In the genomic region with DNA sequence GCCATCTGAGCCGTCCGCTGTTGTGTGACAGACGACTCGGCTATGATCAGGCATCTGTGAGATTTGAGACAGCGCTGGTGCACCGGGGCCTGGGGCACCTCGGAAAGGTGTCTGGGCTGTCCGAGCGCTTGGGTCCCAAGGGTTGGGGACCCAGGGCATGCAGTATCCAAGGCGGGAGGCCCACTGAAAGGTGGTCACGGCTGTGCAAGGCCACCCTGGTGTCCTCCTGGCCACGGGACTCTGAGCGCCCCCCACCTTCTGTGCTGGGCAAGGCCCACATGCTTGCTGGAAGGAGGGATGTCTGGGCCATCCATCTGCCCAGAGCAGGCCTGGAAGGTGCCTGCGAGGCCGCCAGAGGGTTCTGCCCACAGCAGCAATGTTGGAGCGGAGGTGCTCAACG, we compare ENCODE assay signal across 28 cellular contexts. TPM values are rescaled to one million over a fixed set of nuclear protein-coding genes. Genes with fewer than 3 reads are reported as not detected.
"Had no signal": no experiment of that assay in that cellular context is flagged by ENCODE, and none has a peak within 500 bp of the region (broad histone marks: within the 10 kb centered on the region; RNA-seq: fewer than 3 reads in every experiment).

No MANE protein-coding gene starts in this region.

- H3K9ac ChIP-seq: KMS-11 had no signal

- H3K27me3 Mint-ChIP-seq: activated B cell treated with CpG ODN at 0.5 μM for 24 hours; activated CD4-positive, alpha-beta T cell treated with anti-CD3 and anti-CD28 coated beads, Interleukin-2, amount 10 ng/mL, durations not matched to agents 24 days and 14 days; activated CD8-positive, alpha-beta memory T cell treated with anti-CD3 and anti-CD28 coated beads, Interleukin-2, amount 10 ng/mL, durations not matched to agents 7 days and 5 days; activated naive CD8-positive, alpha-beta T cell; activated T-cell treated with anti-CD3 and anti-CD28 coated beads, Interleukin-2, amount 50 U/mL, for 24 hours had no signal

- H3K27ac ChIP-seq: brain microvascular endothelial cell, cardiac muscle cell, KMS-11 had no signal

- H3K4me3 ChIP-seq: cardiac muscle cell had no signal

- H3K4me2 ChIP-seq: KMS-11 had no signal

- H3K27ac Mint-ChIP-seq: activated B cell treated with CpG ODN at 0.5 μM for 24 hours; activated CD4-positive, alpha-beta T cell treated with anti-CD3 and anti-CD28 coated beads, Interleukin-2, amount 10 ng/mL, durations not matched to agents 24 days and 14 days; activated CD8-positive, alpha-beta memory T cell treated with anti-CD3 and anti-CD28 coated beads, Interleukin-2, amount 10 ng/mL, durations not matched to agents 7 days and 5 days; activated naive CD8-positive, alpha-beta T cell; activated T-helper 1 cell treated with anti-CD3 and anti-CD28 coated beads, Interleukin-12 subunit alpha, Interleukin-12 subunit beta, Interleukin-2, Interleukin-4 antibody, amounts not matched to agents 30 ng/mL and 10 ng/mL and 1 ng/mL, durations not matched to agents 14 hours and 24 hours and 36 hours had no signal

- H3K9me3 Mint-ChIP-seq: activated T-cell treated with anti-CD3 and anti-CD28 coated beads, Interleukin-2, amount 50 U/mL, for 24 hours had no signal

- ATAC-seq: activated CD8-positive, alpha-beta memory T cell treated with anti-CD3 and anti-CD28 coated beads, Interleukin-2, amount 10 ng/mL, durations not matched to agents 7 days and 5 days had no signal

- H3K27me3 ChIP-seq: brain microvascular endothelial cell, cardiac muscle cell had no signal

- H3K4me1 Mint-ChIP-seq: activated B cell treated with CpG ODN at 0.5 μM for 24 hours; activated CD4-positive, alpha-beta T cell treated with anti-CD3 and anti-CD28 coated beads, Interleukin-2, amount 10 ng/mL, durations not matched to agents 24 days and 14 days; activated CD8-positive, alpha-beta memory T cell treated with anti-CD3 and anti-CD28 coated beads, Interleukin-2, amount 10 ng/mL, durations not matched to agents 7 days and 5 days had no signal

- DNase-seq: activated B cell treated with CpG ODN at 0.5 μM for 24 hours; activated CD4-positive, alpha-beta T cell treated with anti-CD3 and anti-CD28 coated beads for 1 hour; activated CD4-positive, alpha-beta T cell treated with anti-CD3 and anti-CD28 coated beads, Interleukin-2, amount 10 ng/mL, durations not matched to agents 24 days and 14 days; activated CD4-positive, alpha-beta T cell treated with anti-CD3 and anti-CD28 coated beads, Interleukin-2, amount 50 U/mL, for 48 hours; activated CD8-positive, alpha-beta memory T cell treated with anti-CD3 and anti-CD28 coated beads, Interleukin-2, amount 10 ng/mL, durations not matched to agents 7 days and 5 days; activated effector memory CD4-positive, alpha-beta T cell treated with Interleukin-2 at 50 U/mL for 16 hours; activated naive CD4-positive, alpha-beta T cell; activated T-cell treated with anti-CD3 and anti-CD28 coated beads, Interleukin-2, amount 50 U/mL, for 24 hours; amygdala; brain microvascular endothelial cell; cerebellar nuclear complex; NCI-H1092; NCI-H1417; NCI-H1694; NCI-H2029; NCI-H345; NCI-H510A; NCI-H526 treated with DMSO at 0.1 percent for 48 hours; NCI-H82; SHP77; T-helper 2 cell; T1000 had no signal

- H3K4me3 Mint-ChIP-seq: activated B cell treated with CpG ODN at 0.5 μM for 24 hours; activated CD4-positive, alpha-beta T cell treated with anti-CD3 and anti-CD28 coated beads, Interleukin-2, amount 10 ng/mL, durations not matched to agents 24 days and 14 days; activated CD8-positive, alpha-beta memory T cell treated with anti-CD3 and anti-CD28 coated beads, Interleukin-2, amount 10 ng/mL, durations not matched to agents 7 days and 5 days; activated naive CD8-positive, alpha-beta T cell; activated T-cell treated with anti-CD3 and anti-CD28 coated beads, Interleukin-2, amount 50 U/mL, for 24 hours; activated T-helper 1 cell treated with anti-CD3 and anti-CD28 coated beads, Interleukin-12 subunit alpha, Interleukin-12 subunit beta, Interleukin-2, Interleukin-4 antibody, amounts not matched to agents 30 ng/mL and 10 ng/mL and 1 ng/mL, durations not matched to agents 14 hours and 24 hours and 36 hours had no signal

RNA-seq across cellular contexts. Expression of gene FGFR3, which starts 51.9 kb away (rescaled TPM):
- total RNA-seq: OCI-LY7, RPMI7951 had no signal
